1 cellular context compared by ENCODE assay signal in genomic region chr22:50730941-50731661, GRCh38.
TF ChIP-seq lines count a peak whose summit lies in the region.

No MANE protein-coding gene starts in this region.

TF ChIP-seq in HepG2, 621 proteins besides CTCF, POLR2A, EP300 and RAD21:
- no peak for TF ChIP-seq ZNF274 (CRISPR knock-in tag; IDR thresholded peaks at IDR 0.05)
- no peak for TF ChIP-seq ZNF644 (CRISPR knock-in tag; IDR thresholded peaks at IDR 0.05; ENCODE audit: low read depth)
- TF ChIP-seq KLF13 (CRISPR knock-in tag; IDR thresholded peaks at IDR 0.05), result no peak
- no peak for TF ChIP-seq ZNF878 (CRISPR knock-in tag; IDR thresholded peaks at IDR 0.05)
- no peak for TF ChIP-seq NR2C2 (CRISPR knock-in tag; IDR thresholded peaks at IDR 0.05; ENCODE audit: borderline replicate concordance)
- no peak for TF ChIP-seq TERF1 (CRISPR knock-in tag; IDR thresholded peaks at IDR 0.05)
- no peak for TF ChIP-seq RFX5 (IDR thresholded peaks at IDR 0.05; ENCODE audit: low read depth, low read length)
- no peak for TF ChIP-seq HOXA7 (CRISPR knock-in tag; IDR thresholded peaks at IDR 0.05)
- no peak for TF ChIP-seq KDM5A (IDR thresholded peaks at IDR 0.05; ENCODE audit: borderline replicate concordance, low read length)
- no peak for TF ChIP-seq TFDP2 (CRISPR knock-in tag; IDR thresholded peaks at IDR 0.05)
- TF ChIP-seq NR3C1 (CRISPR knock-in tag; IDR thresholded peaks at IDR 0.05), result no peak
- TF ChIP-seq ZNF431 (CRISPR knock-in tag; IDR thresholded peaks at IDR 0.05; ENCODE audit: borderline replicate concordance, low read depth), result no peak
- no peak for TF ChIP-seq KAT8 (CRISPR knock-in tag; IDR thresholded peaks at IDR 0.05)
- no peak for TF ChIP-seq ZNF567 (CRISPR knock-in tag; IDR thresholded peaks at IDR 0.05; ENCODE audit: borderline replicate concordance)
- TF ChIP-seq ELK4 (CRISPR knock-in tag; IDR thresholded peaks at IDR 0.05; ENCODE audit: borderline replicate concordance), result no peak
TF ChIP-seq in HepG2: peak in this region for 0.
